In the genomic region with DNA sequence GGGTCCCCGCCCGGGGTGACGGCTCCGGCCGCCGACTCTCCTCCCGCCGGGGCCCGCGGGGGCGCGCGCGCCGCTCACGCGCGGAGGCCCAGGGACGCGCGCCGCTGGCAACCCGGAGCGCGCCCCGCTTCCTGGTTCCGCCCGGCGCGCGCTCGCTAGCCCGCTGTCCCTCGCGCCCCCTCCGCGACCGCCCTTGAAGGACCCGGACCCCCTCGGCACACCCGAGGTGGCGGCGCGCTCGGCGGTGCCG, we compare ENCODE assay signal across 8 cellular contexts. TPM values are rescaled to one million over a fixed set of nuclear protein-coding genes. Genes with fewer than 3 reads are reported as not detected.
DNase-seq lines count a peak whose midpoint lies in the region; ATAC-seq and TF ChIP-seq lines count a peak whose summit lies in the region.

Gene STAT5B, minus strand, starts transcription at position 33 of the 250 bp plus-strand sequence. CDS start 44,264 bp downstream, outside the sequence.

- H3K27me3 ChIP-seq in HUES6 (ENCODE audit: control insufficient read depth, insufficient read depth, low read length) (no peaks in the 10 kb centered on the region), SU-DHL-6 (ENCODE audit: low read length) (no peaks in the 10 kb centered on the region), heart left ventricle (no peaks in the 10 kb centered on the region), parathyroid adenoma (ENCODE audit: control insufficient read depth, insufficient read depth, low read length) (no peaks in the 10 kb centered on the region)

- H3K9ac ChIP-seq in HUES6 (ENCODE audit: low read length), result peak within 1 kb of the TSS; percentile 81
- H3K9ac ChIP-seq in SU-DHL-6 (ENCODE audit: low read length), result peak within 1 kb of the TSS; percentile 65
- H3K9ac ChIP-seq in parathyroid adenoma, result peak within 1 kb of the TSS; percentile 70

- H3K4me1 ChIP-seq in HUES6 (ENCODE audit: control insufficient read depth, insufficient read depth, low read length) (peaks cover 41% of the 10 kb centered on the region), heart left ventricle (peaks cover 0 to 50% (median 25%) of the 10 kb centered on the region in 12 donors), parathyroid adenoma (peaks cover 6% of the 10 kb centered on the region)

- H3K4me2 ChIP-seq in SU-DHL-6 (ENCODE audit: low read depth, low read length, poor library complexity, severe bottlenecking) (peak within 1 kb of the TSS; percentile 81), parathyroid adenoma (ENCODE audit: low read length) (peak within 1 kb of the TSS; percentile 96)

- WGBS in adipose tissue, 3 donors, result 0% methylated on average over 17 to 45 of the region's 47 CpGs
- WGBS in heart left ventricle, 4 donors, result 0% methylated on average over 47 of the region's 47 CpGs; no CpG with 5 or more reads in 2 of the 4 donors

- no peaks in the 10 kb centered on the region for H4K20me1 ChIP-seq in SU-DHL-6 (ENCODE audit: low read depth, low read length)

- peak within 1 kb of the TSS; percentile 69; the same call in 1 of the 2 replicates for H3K27ac ChIP-seq in HUES6 (ENCODE audit: low read depth, low read length)
- no peak within 1 kb of the TSS for H3K27ac ChIP-seq in SU-DHL-6 (ENCODE audit: low read depth, low read length)
- no peak within 1 kb of the TSS for H3K27ac ChIP-seq in adipose tissue (ENCODE audit: low read depth, low read length)
- peak within 1 kb of the TSS; percentile 72 to 94 (median 90) for H3K27ac ChIP-seq in heart left ventricle
- H3K27ac ChIP-seq in parathyroid adenoma, result peak within 1 kb of the TSS; percentile 54

- peak within 1 kb of the TSS; percentile 81 for H3K4me3 ChIP-seq in HUES6 (ENCODE audit: low read depth, low read length)
- H3K4me3 ChIP-seq in SU-DHL-6 (ENCODE audit: insufficient read depth, low read length, poor library complexity, severe bottlenecking), result peak within 1 kb of the TSS; percentile 87
- H3K4me3 ChIP-seq in heart left ventricle, result peak within 1 kb of the TSS; percentile 70 to 99 (median 90)
- peak within 1 kb of the TSS; percentile 81 for H3K4me3 ChIP-seq in parathyroid adenoma (ENCODE audit: low read depth, low read length)

- intact Hi-C loops in heart left ventricle (cut with DNase I), result loop anchor here in 4 of 10 donors (2.0 to 10.0 kb wide), 4 partner anchors 49 to 91 kb away; partner anchors contain the start of genes HCRT (in 1 of the 4) and KCNH4 (in 1 of the 4)

- peak in 1 of 2 donors; percentile 45 for TF ChIP-seq POLR2A in heart left ventricle (IDR thresholded peaks at IDR 0.05)

- H2AFZ ChIP-seq in SU-DHL-6 (ENCODE audit: low read depth, low read length, severe bottlenecking) (peak within 1 kb of the TSS; percentile 97), parathyroid adenoma (peak within 1 kb of the TSS; percentile 100)

- TF ChIP-seq CTCF in SU-DHL-6 (IDR thresholded peaks at IDR 0.05; ENCODE audit: insufficient read depth, low read length, poor library complexity, severe bottlenecking) (no peak), heart left ventricle (IDR thresholded peaks at IDR 0.05) (no peak), parathyroid adenoma (IDR thresholded peaks at IDR 0.05) (no peak)

- DNase-seq in C1 segment of cervical spinal cord (lab: John Stamatoyannopoulos, UW) (peak in 10 of 14 donors; percentile 29 to 84 (median 55)), GM19238 (ENCODE audit: insufficient read length, low spot score) (peak; percentile 91), heart left ventricle (peak; percentile 72 to 89 (median 80))

- H3K9me2 ChIP-seq in SU-DHL-6 (replicated peaks; ENCODE audit: insufficient read depth, low read length), result no peaks in the 10 kb centered on the region

- no peaks in the 10 kb centered on the region for H3F3A ChIP-seq in SU-DHL-6 (ENCODE audit: insufficient read depth)

- H3K36me3 ChIP-seq in HUES6 (ENCODE audit: control insufficient read depth, insufficient read depth, low read length) (no peaks in the 10 kb centered on the region), SU-DHL-6 (ENCODE audit: low read length) (no peaks in the 10 kb centered on the region), heart left ventricle (no peaks in the 10 kb centered on the region), parathyroid adenoma (ENCODE audit: control insufficient read depth, insufficient read depth, low read length) (no peaks in the 10 kb centered on the region)

- ATAC-seq in heart left ventricle (peak; percentile 40 to 90 (median 83)), HG03439 (IDR thresholded peaks at IDR 0.05; ENCODE audit: unreplicated experiment) (no peak)

- H3K9me3 ChIP-seq in HUES6 (ENCODE audit: control insufficient read depth, insufficient read depth, low read depth, low read length), result no peaks in the 10 kb centered on the region
- H3K9me3 ChIP-seq in SU-DHL-6 (ENCODE audit: insufficient read depth, low read length), result no peaks in the 10 kb centered on the region
- no peaks in the 10 kb centered on the region for H3K9me3 ChIP-seq in heart left ventricle
- H3K9me3 ChIP-seq in parathyroid adenoma (ENCODE audit: control insufficient read depth, low read length), result no peaks in the 10 kb centered on the region

- H3K79me2 ChIP-seq in SU-DHL-6 (ENCODE audit: insufficient read depth, low read length), result no peaks in the 10 kb centered on the region; the same call in 1 of the 2 replicates
- H3K79me2 ChIP-seq in parathyroid adenoma, result peaks cover 10% of the 10 kb centered on the region

RNA-seq across cellular contexts. Expression of gene STAT5B, which starts in this region (rescaled TPM):
- polyA plus RNA-seq in adipose tissue (10 to 100 TPM; 17.4 to 60.8 (median 47.1) TPM), heart left ventricle (10 to 100 TPM; 13.0 to 20.3 TPM)
- total RNA-seq in heart left ventricle, result 10 to 100 TPM; 26.1 to 51.9 (median 32.4) TPM

Comparison
In these comparisons a context has a peak if more than half of its experiments do, and no peak if none do; other contexts are left out.
1. H3K27ac ChIP-seq: peak in HUES6 (single experiment), heart left ventricle (12 of 12) and parathyroid adenoma (single experiment); none in SU-DHL-6 (single experiment) and adipose tissue (single experiment).
2. Peak in every context shown above with its lines, with median percentiles within 50 percentile points of each other: DNase-seq, H3K4me3 ChIP-seq and H3K9ac ChIP-seq.